ENCODE assay signal across 8 cellular contexts in genomic region chr10:22475857-22476600, GRCh38.
A peak's percentile ranks its signal among the peaks of the same experiment; 100 is the strongest.
DNase-seq lines count a peak whose midpoint lies in the region; ATAC-seq lines count a peak whose summit lies in the region.

No MANE protein-coding gene starts in this region.

- H3K4me3 ChIP-seq in iPS-15b (ENCODE audit: low read depth, low read length): peak overlapping the region; percentile 46
- no peak overlapping the region for H3K4me3 ChIP-seq in Karpas-422 (ENCODE audit: low read length)

- H3K36me3 ChIP-seq in iPS-15b (ENCODE audit: control insufficient read depth, insufficient read depth, low read length) (no peaks in the 10 kb centered on the region), Karpas-422 (ENCODE audit: insufficient read depth, low read length) (no peaks in the 10 kb centered on the region)

- H3K9me2 ChIP-seq in Karpas-422 (replicated peaks; ENCODE audit: insufficient read depth, low read length): no peaks in the 10 kb centered on the region

- no peaks in the 10 kb centered on the region for H3K9me3 ChIP-seq in iPS-15b (ENCODE audit: control insufficient read depth, insufficient read depth, low read length)
- no peaks in the 10 kb centered on the region for H3K9me3 ChIP-seq in Karpas-422 (ENCODE audit: low read length)

- H4K20me1 ChIP-seq in Karpas-422 (ENCODE audit: insufficient read depth, low read depth, low read length): no peaks in the 10 kb centered on the region

- H3K9ac ChIP-seq in iPS-15b (ENCODE audit: low read depth, low read length) (no peak overlapping the region), Karpas-422 (ENCODE audit: low read length) (no peak overlapping the region)

- peak; percentile 44 for ATAC-seq in Right ventricle myocardium superior (ENCODE audit: poor library complexity)
- no peak for ATAC-seq in Right ventricle myocardium inferior
- no peak for ATAC-seq in GM19397 (IDR thresholded peaks at IDR 0.05; ENCODE audit: unreplicated experiment)

- no peak overlapping the region for H3K4me2 ChIP-seq in Karpas-422 (ENCODE audit: low read depth, low read length, poor library complexity, severe bottlenecking)

- DNase-seq in Right ventricle myocardium superior (peak; percentile 49), Right ventricle myocardium inferior (ENCODE audit: missing footprints) (no peak), AML-193 (lab: John Stamatoyannopoulos, UW) (no peak), Karpas-422 (no peak)
- peak; percentile 30 for DNase-seq in activated naive CD4-positive, alpha-beta T cell treated with anti-CD3 and anti-CD28 coated beads, Interleukin-2, amount 50 U/mL, for 16 hours
- peak; percentile 71 for DNase-seq in stimulated activated CD4-positive, alpha-beta T cell treated with anti-CD3 and anti-CD28 coated beads, Interleukin-15, amount 100 ng/mL, for 24 hours

- H3K27ac ChIP-seq in Karpas-422 (ENCODE audit: low read length): no peak overlapping the region

- no peak overlapping the region for H2AFZ ChIP-seq in Karpas-422 (ENCODE audit: low read length)

- H3K27me3 ChIP-seq in iPS-15b (ENCODE audit: control insufficient read depth, insufficient read depth, low read length) (peaks cover 97% of the 10 kb centered on the region), Karpas-422 (ENCODE audit: low read length) (no peaks in the 10 kb centered on the region)

- no peaks in the 10 kb centered on the region for H3K4me1 ChIP-seq in iPS-15b (ENCODE audit: control insufficient read depth, insufficient read depth, low read length)
- no peaks in the 10 kb centered on the region for H3K4me1 ChIP-seq in Karpas-422 (ENCODE audit: low read length)

- H3K79me2 ChIP-seq in Karpas-422 (ENCODE audit: low read length): no peaks in the 10 kb centered on the region

- intact Hi-C loops in Right ventricle myocardium superior (cut with DNase I) (no loop called here), Right ventricle myocardium inferior (cut with DNase I) (no loop called here)

Comparison
In these comparisons a context has a peak if more than half of its experiments do, and no peak if none do; other contexts are left out.
1. DNase-seq: peak in Right ventricle myocardium superior (single experiment), activated naive CD4-positive, alpha-beta T cell treated with anti-CD3 and anti-CD28 coated beads, Interleukin-2, amount 50 U/mL, for 16 hours (single experiment) and stimulated activated CD4-positive, alpha-beta T cell treated with anti-CD3 and anti-CD28 coated beads, Interleukin-15, amount 100 ng/mL, for 24 hours (single experiment); none in Right ventricle myocardium inferior (single experiment), AML-193 (0 of 2) and Karpas-422 (single experiment).